12 cellular contexts compared by ENCODE assay signal in the genomic region with DNA sequence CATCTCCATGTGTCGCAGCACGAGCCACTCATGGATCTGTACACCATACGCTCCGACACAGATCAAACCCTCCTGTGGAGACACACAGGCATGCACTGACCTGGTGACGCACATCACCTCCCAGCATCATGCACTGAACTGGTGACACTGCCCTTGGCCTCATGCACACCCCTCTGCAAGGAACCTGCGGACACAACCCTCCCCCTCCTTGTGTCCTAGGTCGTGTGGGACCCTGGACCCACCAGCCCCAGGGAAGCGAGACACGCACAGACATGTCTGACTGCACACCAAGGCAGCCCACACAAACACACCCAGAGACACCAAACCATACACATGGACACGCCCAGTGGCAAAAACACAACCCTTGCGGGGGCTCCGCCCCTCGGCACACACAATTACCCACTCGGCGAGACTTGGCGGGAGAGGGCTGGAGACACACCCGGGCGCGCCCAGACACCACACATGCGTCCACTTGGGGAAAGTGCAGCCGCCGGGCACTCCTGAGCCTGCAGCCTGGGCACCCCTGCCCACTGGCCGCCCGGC. TPM values are rescaled to one million over a fixed set of nuclear protein-coding genes. Genes with fewer than 3 reads are reported as not detected.
A peak's percentile ranks its signal among the peaks of the same experiment; 100 is the strongest.
DNase-seq lines count a peak whose midpoint lies in the region; ATAC-seq and TF ChIP-seq lines count a peak whose summit lies in the region.
"Had no signal": no experiment of that assay in that cellular context is flagged by ENCODE, and none has a peak within 500 bp of the region (broad histone marks: within the 10 kb centered on the region; RNA-seq: fewer than 3 reads in every experiment).

No MANE protein-coding gene starts in this region.

- DNase-seq in activated naive CD4-positive, alpha-beta T cell treated with anti-CD3 and anti-CD28 coated beads for 36 hours, result peak; percentile 27
- DNase-seq in activated naive CD4-positive, alpha-beta T cell treated with anti-CD3 and anti-CD28 coated beads, Interleukin-2, amount 50 U/mL, for 16 hours, result no peak
- DNase-seq in OCI-LY7 (ENCODE audit: low spot score) (peak; percentile 32), WERI-Rb-1 (no peak), RKO (ENCODE audit: low spot score) (no peak)
- no peak for DNase-seq in central memory CD8-positive, alpha-beta T cell (ENCODE audit: low spot score in 2 of 2)
- peak in 1 of 2 donors; percentile 39 for DNase-seq in stimulated activated naive CD8-positive, alpha-beta T cell treated with anti-CD3 and anti-CD28 coated beads, Interleukin-15, amount 100 ng/mL, for 72 hours
- DNase-seq in stimulated activated CD4-positive, alpha-beta T cell treated with anti-CD3 and anti-CD28 coated beads, Interleukin-4, amount 100 ng/mL, for 1 hour, result no peak
- DNase-seq: gastrocnemius medialis, left ventricle myocardium superior, NCI-H2029 treated with DMSO at 0.1 percent for 48 hours had no signal

- peak; percentile 45 for ATAC-seq in central memory CD8-positive, alpha-beta T cell (replicated peaks; ENCODE audit: extremely low read depth, poor library complexity, severe bottlenecking)
- no peak for ATAC-seq in stimulated activated naive CD8-positive, alpha-beta T cell treated with anti-CD3 and anti-CD28 coated beads, Interleukin-15, amount 100 ng/mL, for 72 hours
- ATAC-seq: gastrocnemius medialis, left ventricle myocardium superior had no signal

- CTCF ChIA-PET in activated naive CD4-positive, alpha-beta T cell treated with anti-CD3 and anti-CD28 coated beads for 36 hours (lab: Charles Lee), result interaction anchor here (1.1 kb wide), 1 partner anchor 15 kb away, joined by 3 read pairs; no protein-coding TSS in a partner anchor
- CTCF ChIA-PET in OCI-LY7 (lab: Charles Lee; ENCODE audit: unreplicated experiment), result no interaction called here

- no peaks in the 10 kb centered on the region for H3K27me3 ChIP-seq in WERI-Rb-1 (ENCODE audit: insufficient read depth, low read depth, severe bottlenecking)
- H3K27me3 ChIP-seq: upper lobe of left lung had no signal

- H3K9me3 Mint-ChIP-seq in activated naive CD4-positive, alpha-beta T cell treated with anti-CD3 and anti-CD28 coated beads for 36 hours, result no peaks in the 10 kb centered on the region
- H3K9me3 Mint-ChIP-seq in central memory CD8-positive, alpha-beta T cell, result no peaks in the 10 kb centered on the region
- no peaks in the 10 kb centered on the region for H3K9me3 Mint-ChIP-seq in stimulated activated naive CD8-positive, alpha-beta T cell treated with anti-CD3 and anti-CD28 coated beads, Interleukin-15, amount 100 ng/mL, for 72 hours

- peak overlapping the region; percentile 46 for H3K27ac Mint-ChIP-seq in activated naive CD4-positive, alpha-beta T cell treated with anti-CD3 and anti-CD28 coated beads for 36 hours
- H3K27ac Mint-ChIP-seq in central memory CD8-positive, alpha-beta T cell (ENCODE audit: low read depth), result peak overlapping the region; percentile 76
- peak overlapping the region; percentile 14 to 26 for H3K27ac Mint-ChIP-seq in stimulated activated naive CD8-positive, alpha-beta T cell treated with anti-CD3 and anti-CD28 coated beads, Interleukin-15, amount 100 ng/mL, for 72 hours

- H3K27ac ChIP-seq in OCI-LY7 (ENCODE audit: low read depth, low read length, poor library complexity, severe bottlenecking) (peak overlapping the region; percentile 91), WERI-Rb-1 (no peak overlapping the region)
- H3K27ac ChIP-seq: gastrocnemius medialis had no signal

- peaks cover 68% of the 10 kb centered on the region for H3K4me1 ChIP-seq in OCI-LY7 (ENCODE audit: insufficient read depth, low read length, poor library complexity, severe bottlenecking)
- H3K4me1 ChIP-seq: gastrocnemius medialis had no signal

- POLR2A ChIA-PET in OCI-LY7 (lab: Charles Lee), result no interaction called here

- H2AFZ ChIP-seq in OCI-LY7 (ENCODE audit: low read length), result peak overlapping the region; percentile 0; the same call in 1 of the 2 replicates

- no peaks in the 10 kb centered on the region for H3K9me3 ChIP-seq in OCI-LY7 (ENCODE audit: low read length)
- no peaks in the 10 kb centered on the region for H3K9me3 ChIP-seq in WERI-Rb-1 (ENCODE audit: severe bottlenecking)
- H3K9me3 ChIP-seq: gastrocnemius medialis, upper lobe of left lung had no signal

- no peaks in the 10 kb centered on the region for H3K9me2 ChIP-seq in OCI-LY7 (ENCODE audit: insufficient read depth, low read length)

- H3K36me3 Mint-ChIP-seq in activated naive CD4-positive, alpha-beta T cell treated with anti-CD3 and anti-CD28 coated beads for 36 hours (ENCODE audit: low read depth), result peaks cover 20% of the 10 kb centered on the region
- H3K36me3 Mint-ChIP-seq in central memory CD8-positive, alpha-beta T cell (ENCODE audit: insufficient read depth), result peaks cover 2% of the 10 kb centered on the region

- intact Hi-C loops in activated naive CD4-positive, alpha-beta T cell treated with anti-CD3 and anti-CD28 coated beads for 36 hours (cut with micrococcal nuclease), result loop anchor here (5.0 to 10.0 kb wide), 2 partner anchors 255 to 318 kb away; a partner anchor contains a TSS
- intact Hi-C loops in OCI-LY7 (cut with micrococcal nuclease; ENCODE audit: unreplicated experiment), result no loop called here

- no peaks in the 10 kb centered on the region for H4K20me1 ChIP-seq in OCI-LY7 (ENCODE audit: insufficient read depth, low read length)

- H3K79me2 ChIP-seq in OCI-LY7 (ENCODE audit: insufficient read depth, low read depth, low read length), result peaks cover 21% of the 10 kb centered on the region

- H3K4me1 Mint-ChIP-seq in activated naive CD4-positive, alpha-beta T cell treated with anti-CD3 and anti-CD28 coated beads for 36 hours (ENCODE audit: low read depth), result peaks cover 58% of the 10 kb centered on the region
- peaks cover 59% of the 10 kb centered on the region for H3K4me1 Mint-ChIP-seq in central memory CD8-positive, alpha-beta T cell
- H3K4me1 Mint-ChIP-seq in stimulated activated naive CD8-positive, alpha-beta T cell treated with anti-CD3 and anti-CD28 coated beads, Interleukin-15, amount 100 ng/mL, for 72 hours, result peaks cover 67% of the 10 kb centered on the region

- no peak for TF ChIP-seq CTCF in OCI-LY7 (conservative IDR thresholded peaks at IDR 0.05; ENCODE audit: low read length)
- no peak for TF ChIP-seq CTCF in WERI-Rb-1 (IDR thresholded peaks at IDR 0.05; ENCODE audit: low read depth, low read length)

- H3K4me2 ChIP-seq in OCI-LY7 (ENCODE audit: low read length), result peak overlapping the region; percentile 91

- BruUV-seq in OCI-LY7 (replicated peaks; lab: Mats Ljungman, UMichigan), result no TSS peak

- no peak overlapping the region for H3K4me3 Mint-ChIP-seq in activated naive CD4-positive, alpha-beta T cell treated with anti-CD3 and anti-CD28 coated beads for 36 hours
- H3K4me3 Mint-ChIP-seq in central memory CD8-positive, alpha-beta T cell, result peak overlapping the region; percentile 72
- H3K4me3 Mint-ChIP-seq in stimulated activated naive CD8-positive, alpha-beta T cell treated with anti-CD3 and anti-CD28 coated beads, Interleukin-15, amount 100 ng/mL, for 72 hours, result peak overlapping the region; percentile 56 to 68

- H3K4me3 ChIP-seq in OCI-LY7 (ENCODE audit: low read depth, low read length, poor library complexity, severe bottlenecking), result no peak overlapping the region
- no peak overlapping the region for H3K4me3 ChIP-seq in WERI-Rb-1 (ENCODE audit: low read depth, low read length)
- H3K4me3 ChIP-seq: gastrocnemius medialis, upper lobe of left lung had no signal

- H3K36me3 ChIP-seq in OCI-LY7 (ENCODE audit: insufficient read depth, low read length) (no peaks in the 10 kb centered on the region), WERI-Rb-1 (no peaks in the 10 kb centered on the region)
- H3K36me3 ChIP-seq: gastrocnemius medialis, upper lobe of left lung had no signal

- no peaks in the 10 kb centered on the region for H3K27me3 Mint-ChIP-seq in activated naive CD4-positive, alpha-beta T cell treated with anti-CD3 and anti-CD28 coated beads for 36 hours (ENCODE audit: low read depth)
- H3K27me3 Mint-ChIP-seq in central memory CD8-positive, alpha-beta T cell, result peaks cover 11% of the 10 kb centered on the region
- no peaks in the 10 kb centered on the region for H3K27me3 Mint-ChIP-seq in stimulated activated naive CD8-positive, alpha-beta T cell treated with anti-CD3 and anti-CD28 coated beads, Interleukin-15, amount 100 ng/mL, for 72 hours

RNA-seq across cellular contexts. Expression of a gene that starts 2.0 kb away (rescaled TPM):
- 10 to 100 TPM; 68.4 to 73.7 TPM for total RNA-seq in activated naive CD4-positive, alpha-beta T cell treated with anti-CD3 and anti-CD28 coated beads for 36 hours
- 31.3 and 39.7 TPM in 2 replicates for total RNA-seq in OCI-LY7 (2014; rRNA removed; shearing (Covaris generic))
- 39.3 and 40.0 TPM in 2 replicates for total RNA-seq in OCI-LY7 (2022)

RNA-seq across cellular contexts. Expression of a gene that starts 19.5 kb away (rescaled TPM):
- total RNA-seq in activated naive CD4-positive, alpha-beta T cell treated with anti-CD3 and anti-CD28 coated beads for 36 hours, result 1 to 10 TPM; 1.3 to 2.0 TPM
- total RNA-seq in OCI-LY7 (2014; rRNA removed; shearing (Covaris generic)), result not detected in 2 replicates
- total RNA-seq in OCI-LY7 (2022), result not detected in 2 replicates

RNA-seq across cellular contexts. Expression of a gene that starts 28.0 kb away (rescaled TPM):
- total RNA-seq in activated naive CD4-positive, alpha-beta T cell treated with anti-CD3 and anti-CD28 coated beads for 36 hours, result 100 to 1,000 TPM; 103 to 111 TPM
- total RNA-seq in OCI-LY7 (2014; rRNA removed; shearing (Covaris generic)), result 49.1 and 65.6 TPM in 2 replicates
- 75.5 and 83.1 TPM in 2 replicates for total RNA-seq in OCI-LY7 (2022)

RNA-seq across cellular contexts. Expression of a gene that starts 44.4 kb away (rescaled TPM):
- total RNA-seq in activated naive CD4-positive, alpha-beta T cell treated with anti-CD3 and anti-CD28 coated beads for 36 hours, result 1 to 10 TPM; 6.8 to 7.7 TPM
- 4.3 and 4.8 TPM in 2 replicates for total RNA-seq in OCI-LY7 (2014; rRNA removed; shearing (Covaris generic))
- 1.9 and 2.8 TPM in 2 replicates for total RNA-seq in OCI-LY7 (2022)

Comparison
In these comparisons a context has a peak if more than half of its experiments do, and no peak if none do; other contexts are left out.
1. DNase-seq: peak in activated naive CD4-positive, alpha-beta T cell treated with anti-CD3 and anti-CD28 coated beads for 36 hours (single experiment) and OCI-LY7 (single experiment); none in activated naive CD4-positive, alpha-beta T cell treated with anti-CD3 and anti-CD28 coated beads, Interleukin-2, amount 50 U/mL, for 16 hours (single experiment), central memory CD8-positive, alpha-beta T cell (0 of 2), WERI-Rb-1 (single experiment), stimulated activated CD4-positive, alpha-beta T cell treated with anti-CD3 and anti-CD28 coated beads, Interleukin-4, amount 100 ng/mL, for 1 hour (single experiment) and RKO (single experiment).
2. H3K27ac Mint-ChIP-seq: peak in every context shown above with its lines; median percentile 76 in central memory CD8-positive, alpha-beta T cell; 46 in activated naive CD4-positive, alpha-beta T cell treated with anti-CD3 and anti-CD28 coated beads for 36 hours; 20 in stimulated activated naive CD8-positive, alpha-beta T cell treated with anti-CD3 and anti-CD28 coated beads, Interleukin-15, amount 100 ng/mL, for 72 hours.